Comparison of ENCODE assay signal across 14 cellular contexts in the genomic region with DNA sequence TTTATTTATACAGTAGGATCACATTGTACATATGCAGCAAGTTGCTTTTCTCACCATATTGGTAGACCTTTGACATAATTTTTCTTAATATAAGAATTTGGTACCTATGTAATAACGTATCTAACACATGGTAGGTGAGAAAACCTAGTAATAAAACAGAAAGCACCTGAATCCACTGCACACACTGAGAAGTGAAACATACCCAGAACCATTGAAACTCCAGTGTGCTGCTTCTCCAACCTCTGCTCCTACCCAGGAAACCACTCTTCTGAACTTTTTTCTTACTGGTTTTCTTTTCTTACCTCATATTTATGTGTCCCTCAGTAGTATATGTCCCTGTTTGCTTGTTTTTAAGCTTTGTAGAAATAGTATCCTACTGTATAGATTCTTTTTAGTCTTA.
DNase-seq lines count a peak whose midpoint lies in the region; ATAC-seq and TF ChIP-seq lines count a peak whose summit lies in the region.
"Had no signal": no experiment of that assay in that cellular context is flagged by ENCODE, and none has a peak within 500 bp of the region (broad histone marks: within the 10 kb centered on the region; RNA-seq: fewer than 3 reads in every experiment).

No MANE protein-coding gene starts in this region.

- no peak for DNase-seq in NCI-H2227 (lab: John Stamatoyannopoulos, UW; ENCODE audit: unreplicated experiment)
- no peak for DNase-seq in stimulated activated CD4-positive, alpha-beta T cell treated with anti-CD3 and anti-CD28 coated beads, Interleukin-12 subunit alpha, Interleukin-12 subunit beta, amount 100 ng/mL, for 4 hours
- DNase-seq in uterus = no peak
- no peak for DNase-seq in upper lobe of right lung
- DNase-seq: activated CD4-positive, alpha-beta T cell treated with anti-CD3 and anti-CD28 coated beads, Interleukin-2, amount 50 U/mL, for 1 hour; amygdala; Caco-2; heart left ventricle had no signal

- H3K27ac ChIP-seq in uterus (no peak overlapping the region), upper lobe of right lung (no peak overlapping the region)
- H3K27ac ChIP-seq: prostate gland, tibial nerve had no signal

- no peak for TF ChIP-seq POLR2A in uterus (IDR thresholded peaks at IDR 0.05)

- no peak for TF ChIP-seq CTCF in uterus (IDR thresholded peaks at IDR 0.05)
- TF ChIP-seq CTCF in upper lobe of right lung (IDR thresholded peaks at IDR 0.05) = no peak

- H3K4me1 ChIP-seq in uterus = no peaks in the 10 kb centered on the region
- no peaks in the 10 kb centered on the region for H3K4me1 ChIP-seq in upper lobe of right lung
- H3K4me1 ChIP-seq: Caco-2, prostate gland had no signal

- H3K27me3 ChIP-seq in uterus (no peaks in the 10 kb centered on the region), upper lobe of right lung (no peaks in the 10 kb centered on the region)
- H3K27me3 ChIP-seq: heart left ventricle, tibial nerve had no signal

- H3K4me3 ChIP-seq in uterus = no peak overlapping the region
- no peak overlapping the region for H3K4me3 ChIP-seq in upper lobe of right lung
- H3K4me3 ChIP-seq: heart left ventricle, prostate gland, tibial nerve had no signal

- H3K36me3 ChIP-seq in uterus = no peaks in the 10 kb centered on the region
- H3K36me3 ChIP-seq in upper lobe of right lung = no peaks in the 10 kb centered on the region
- H3K36me3 ChIP-seq: heart left ventricle, prostate gland, tibial nerve had no signal

- intact Hi-C loops in uterus (cut with DNase I; ENCODE audit: low total_unique reads) (no loop called here), upper lobe of right lung (cut with DNase I) (no loop called here)

- ATAC-seq in GM18502 (IDR thresholded peaks at IDR 0.05; ENCODE audit: poor library complexity, unreplicated experiment) = peak; percentile 94
- ATAC-seq in GM19452 (IDR thresholded peaks at IDR 0.05; ENCODE audit: unreplicated experiment) = peak; percentile 78
- peak; percentile 81 for ATAC-seq in HG02678 (IDR thresholded peaks at IDR 0.05; ENCODE audit: unreplicated experiment)
- ATAC-seq in HG03342 (IDR thresholded peaks at IDR 0.05; ENCODE audit: unreplicated experiment) = peak; percentile 66
- no peak for ATAC-seq in upper lobe of right lung

- H3K9me3 ChIP-seq in uterus (no peaks in the 10 kb centered on the region), upper lobe of right lung (no peaks in the 10 kb centered on the region)
- H3K9me3 ChIP-seq: Caco-2, heart left ventricle, prostate gland, tibial nerve had no signal
